ENCODE assay signal across 8 cellular contexts in genomic region chr1:28509705-28510349, GRCh38. TPM values are rescaled to one million over a fixed set of nuclear protein-coding genes. Genes with fewer than 3 reads are reported as not detected.
DNase-seq lines count a peak whose midpoint lies in the region; ATAC-seq and TF ChIP-seq lines count a peak whose summit lies in the region.

No MANE protein-coding gene starts in this region.

- peak overlapping the region; percentile 99 for H3K27ac Mint-ChIP-seq in activated T-helper 2 cell treated with anti-CD3 and anti-CD28 coated beads, Interferon-gamma antibody, Interleukin-2, Interleukin-4, amounts not matched to agents 10 μg/mL and 5 μg/mL and 100 μg/mL, durations not matched to agents 14 hours and 24 hours and 36 hours

- CTCF ChIA-PET in AG04449 (lab: Yijun Ruan, JAX) = interaction anchor here (1.8 to 3.8 kb wide), 4 partner anchors 8 to 261 kb away, joined by 7 to 15 read pairs (median 12); no protein-coding TSS in a partner anchor

- no peak for TF ChIP-seq POLR2A in thyroid gland (IDR thresholded peaks at IDR 0.05)

- H3K9me3 Mint-ChIP-seq in activated T-helper 2 cell treated with anti-CD3 and anti-CD28 coated beads, Interferon-gamma antibody, Interleukin-2, Interleukin-4, amounts not matched to agents 10 μg/mL and 5 μg/mL and 100 μg/mL, durations not matched to agents 14 hours and 24 hours and 36 hours = no peaks in the 10 kb centered on the region

- intact Hi-C loops in activated T-helper 2 cell treated with anti-CD3 and anti-CD28 coated beads, Interferon-gamma antibody, Interleukin-2, Interleukin-4, amounts not matched to agents 10 μg/mL and 5 μg/mL and 100 μg/mL, durations not matched to agents 14 hours and 24 hours and 36 hours (cut with micrococcal nuclease) = loop anchor here (2.0 to 5.0 kb wide), 2 partner anchors 71 to 263 kb away; no protein-coding TSS in a partner anchor
- intact Hi-C loops in thyroid gland (cut with DNase I) = no loop called here

- H3K4me3 Mint-ChIP-seq in activated T-helper 2 cell treated with anti-CD3 and anti-CD28 coated beads, Interferon-gamma antibody, Interleukin-2, Interleukin-4, amounts not matched to agents 10 μg/mL and 5 μg/mL and 100 μg/mL, durations not matched to agents 14 hours and 24 hours and 36 hours (ENCODE audit: low read depth) = peak overlapping the region; percentile 100

- DNase-seq in AG04449 (ENCODE audit: low read depth, low spot score) (no peak), Kasumi-1 (lab: John Stamatoyannopoulos, UW) (peak; percentile 47 to 48), islet precursor cell (peak; percentile 59), thyroid gland (no peak), NCI-H2029 (lab: John Stamatoyannopoulos, UW) (no peak), AG08396 (ENCODE audit: low spot score) (no peak)
- DNase-seq in activated T-helper 2 cell treated with anti-CD3 and anti-CD28 coated beads, Interferon-gamma antibody, Interleukin-2, Interleukin-4, amounts not matched to agents 10 μg/mL and 5 μg/mL and 100 μg/mL, durations not matched to agents 14 hours and 24 hours and 36 hours (ENCODE audit: low spot score) = no peak

- H3K9me3 ChIP-seq in thyroid gland = no peaks in the 10 kb centered on the region

- no peak for TF ChIP-seq CTCF in AG04449 (IDR thresholded peaks at IDR 0.05; ENCODE audit: insufficient read depth, low read length, missing control alignments)
- no peak for TF ChIP-seq CTCF in thyroid gland (IDR thresholded peaks at IDR 0.05)

- 75 to 78% methylated on average over 8 of the region's 8 CpGs for WGBS in thyroid gland, 2 donors

- H3K4me1 ChIP-seq in thyroid gland = peaks cover 48 to 49% of the 10 kb centered on the region in 2 donors

- ATAC-seq in HG02840 (IDR thresholded peaks at IDR 0.05; ENCODE audit: low FRiP score, unreplicated experiment) = no peak

- peak overlapping the region; percentile 46 to 80 (median 69) for H3K27ac ChIP-seq in thyroid gland

- H3K4me3 ChIP-seq in AG04449 (ENCODE audit: low read depth, low read length) = peak overlapping the region; percentile 27
- H3K4me3 ChIP-seq in thyroid gland (replicated peaks in 1 of 3) = peak overlapping the region in 1 of 3 donors; percentile 2

- POLR2A ChIA-PET in AG04449 (lab: Yijun Ruan, JAX) = interaction anchor here (0.7 to 4.1 kb wide), 10 partner anchors 36 to 261 kb away, joined by 3 to 26 read pairs (median 6); partner anchors contain the start of genes PHACTR4 and TAF12

- H3K36me3 ChIP-seq in thyroid gland = peaks cover 25 to 51% of the 10 kb centered on the region in 2 donors

- peaks cover 92% of the 10 kb centered on the region for H3K36me3 Mint-ChIP-seq in activated T-helper 2 cell treated with anti-CD3 and anti-CD28 coated beads, Interferon-gamma antibody, Interleukin-2, Interleukin-4, amounts not matched to agents 10 μg/mL and 5 μg/mL and 100 μg/mL, durations not matched to agents 14 hours and 24 hours and 36 hours (ENCODE audit: low read depth)

- H3K27me3 Mint-ChIP-seq in activated T-helper 2 cell treated with anti-CD3 and anti-CD28 coated beads, Interferon-gamma antibody, Interleukin-2, Interleukin-4, amounts not matched to agents 10 μg/mL and 5 μg/mL and 100 μg/mL, durations not matched to agents 14 hours and 24 hours and 36 hours (ENCODE audit: low read depth) = no peaks in the 10 kb centered on the region

- H3K4me1 Mint-ChIP-seq in activated T-helper 2 cell treated with anti-CD3 and anti-CD28 coated beads, Interferon-gamma antibody, Interleukin-2, Interleukin-4, amounts not matched to agents 10 μg/mL and 5 μg/mL and 100 μg/mL, durations not matched to agents 14 hours and 24 hours and 36 hours (ENCODE audit: low read depth) = peaks cover 40% of the 10 kb centered on the region

- H3K27me3 ChIP-seq in thyroid gland = no peaks in the 10 kb centered on the region

RNA-seq across cellular contexts. Expression of gene RCC1, which starts 4.0 kb away (rescaled TPM):
- 128 and 136 TPM in 2 replicates for total RNA-seq in activated T-helper 2 cell treated with anti-CD3 and anti-CD28 coated beads, Interferon-gamma antibody, Interleukin-2, Interleukin-4, amounts not matched to agents 10 μg/mL and 5 μg/mL and 100 μg/mL, durations not matched to agents 14 hours and 24 hours and 36 hours
- 10 to 100 TPM in 3 of 4 donors, 1 to 10 TPM in 1; 9.4 to 22.8 (median 14.0) TPM for total RNA-seq in thyroid gland

RNA-seq across cellular contexts. Expression of gene TRNAU1AP, which starts 43.1 kb away (rescaled TPM):
- total RNA-seq in activated T-helper 2 cell treated with anti-CD3 and anti-CD28 coated beads, Interferon-gamma antibody, Interleukin-2, Interleukin-4, amounts not matched to agents 10 μg/mL and 5 μg/mL and 100 μg/mL, durations not matched to agents 14 hours and 24 hours and 36 hours = 49.4 and 55.4 TPM in 2 replicates
- total RNA-seq in thyroid gland = 10 to 100 TPM; 14.8 to 26.6 (median 20.6) TPM

Comparison
In these comparisons a context has a peak if more than half of its experiments do, and no peak if none do; other contexts are left out.
1. DNase-seq: peak in Kasumi-1 (2 of 2) and islet precursor cell (single experiment); none in AG04449 (single experiment), activated T-helper 2 cell treated with anti-CD3 and anti-CD28 coated beads, Interferon-gamma antibody, Interleukin-2, Interleukin-4, amounts not matched to agents 10 μg/mL and 5 μg/mL and 100 μg/mL, durations not matched to agents 14 hours and 24 hours and 36 hours (single experiment), thyroid gland (0 of 2), NCI-H2029 (single experiment) and AG08396 (single experiment).